In the genomic region with DNA sequence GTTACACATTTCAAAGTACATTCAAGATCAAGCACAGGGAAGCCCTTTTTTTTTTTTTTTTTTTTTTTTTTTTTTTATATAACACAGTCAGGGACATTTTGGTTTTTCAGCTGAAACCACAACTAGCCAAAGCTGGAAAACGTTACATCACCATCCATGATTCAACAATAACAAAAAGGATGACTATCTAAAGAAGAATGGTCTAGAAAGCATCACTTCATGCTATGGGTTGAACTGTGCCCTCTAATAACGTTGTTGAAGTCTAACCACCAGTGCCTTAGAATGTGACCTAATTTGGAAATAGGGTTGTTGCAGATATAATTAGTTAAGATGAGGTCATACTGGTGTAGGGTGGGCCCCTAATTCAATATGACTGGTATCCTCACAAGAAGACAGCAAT, we compare ENCODE assay signal across 2 cellular contexts.
TF ChIP-seq lines count a peak whose summit lies in the region.

No MANE protein-coding gene starts in this region.

TF ChIP-seq in IMR-90, 13 proteins besides CTCF, POLR2A, EP300 and RAD21:
- TF ChIP-seq, protein P1, sequence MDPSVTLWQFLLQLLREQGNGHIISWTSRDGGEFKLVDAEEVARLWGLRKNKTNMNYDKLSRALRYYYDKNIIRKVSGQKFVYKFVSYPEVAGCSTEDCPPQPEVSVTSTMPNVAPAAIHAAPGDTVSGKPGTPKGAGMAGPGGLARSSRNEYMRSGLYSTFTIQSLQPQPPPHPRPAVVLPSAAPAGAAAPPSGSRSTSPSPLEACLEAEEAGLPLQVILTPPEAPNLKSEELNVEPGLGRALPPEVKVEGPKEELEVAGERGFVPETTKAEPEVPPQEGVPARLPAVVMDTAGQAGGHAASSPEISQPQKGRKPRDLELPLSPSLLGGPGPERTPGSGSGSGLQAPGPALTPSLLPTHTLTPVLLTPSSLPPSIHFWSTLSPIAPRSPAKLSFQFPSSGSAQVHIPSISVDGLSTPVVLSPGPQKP (IDR thresholded peaks at IDR 0.05; ENCODE audit: borderline replicate concordance, low read depth, low read length), result no peak
- no peak for TF ChIP-seq SMC3 (IDR thresholded peaks at IDR 0.05; ENCODE audit: low read depth, low read length)
- peak; percentile 95 for TF ChIP-seq FOS (IDR thresholded peaks at IDR 0.05; ENCODE audit: low read depth, low read length)
- no peak for TF ChIP-seq RCOR1 (IDR thresholded peaks at IDR 0.05; ENCODE audit: insufficient replicate concordance, low read length)
- TF ChIP-seq, protein P2, sequence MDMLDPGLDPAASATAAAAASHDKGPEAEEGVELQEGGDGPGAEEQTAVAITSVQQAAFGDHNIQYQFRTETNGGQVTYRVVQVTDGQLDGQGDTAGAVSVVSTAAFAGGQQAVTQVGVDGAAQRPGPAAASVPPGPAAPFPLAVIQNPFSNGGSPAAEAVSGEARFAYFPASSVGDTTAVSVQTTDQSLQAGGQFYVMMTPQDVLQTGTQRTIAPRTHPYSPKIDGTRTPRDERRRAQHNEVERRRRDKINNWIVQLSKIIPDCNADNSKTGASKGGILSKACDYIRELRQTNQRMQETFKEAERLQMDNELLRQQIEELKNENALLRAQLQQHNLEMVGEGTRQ (IDR thresholded peaks at IDR 0.05; ENCODE audit: low read depth, low read length), result no peak
- no peak for TF ChIP-seq MXI1 (IDR thresholded peaks at IDR 0.05; ENCODE audit: borderline replicate concordance, low read depth, low read length)
- peak; percentile 90 for TF ChIP-seq CEBPB (IDR thresholded peaks at IDR 0.05; ENCODE audit: low read depth, low read length)
- TF ChIP-seq CHD1 (IDR thresholded peaks at IDR 0.05; ENCODE audit: low read depth, low read length), result 0 out of 2 replicates have a peak, but pooled peaks have one; percentile 66
- peak; percentile 66; the same call in 1 of the 2 replicates for TF ChIP-seq BHLHE40 (IDR thresholded peaks at IDR 0.05; ENCODE audit: low read depth, low read length)
- TF ChIP-seq RFX5 (IDR thresholded peaks at IDR 0.05; ENCODE audit: low read depth, low read length), result peak; percentile 17; the same call in 1 of the 2 replicates
- peak; percentile 55; the same call in 1 of the 2 replicates for TF ChIP-seq NFE2L2 (IDR thresholded peaks at IDR 0.05; ENCODE audit: low read depth, low read length)
- peak; percentile 20; the same call in 1 of the 2 replicates for TF ChIP-seq MAZ (IDR thresholded peaks at IDR 0.05; ENCODE audit: borderline replicate concordance, low read depth, low read length)
- no peak for TF ChIP-seq MAFK (IDR thresholded peaks at IDR 0.05; ENCODE audit: low read depth, low read length)
TF ChIP-seq in IMR-90: peak in this region for 7.

TF ChIP-seq in GM12878, 131 proteins besides CTCF, POLR2A, EP300 and RAD21:
- peak; percentile 22; the same call in 1 of the 2 replicates for TF ChIP-seq RUNX3 (IDR thresholded peaks at IDR 0.05; ENCODE audit: low read length)
- TF ChIP-seq NFIC (IDR thresholded peaks at IDR 0.05; ENCODE audit: low read depth, low read length), result 0 out of 2 replicates have a peak, but pooled peaks have one; percentile 23
- TF ChIP-seq PAX5 (IDR thresholded peaks at IDR 0.05; ENCODE audit: borderline replicate concordance, low read depth, low read length), result no peak
- peak in 1 of 2 experiments; percentile 69; a peak in 1 of 4 replicates for TF ChIP-seq SRF (IDR thresholded peaks at IDR 0.05; ENCODE audit: low read depth in 2 of 2, low read length in 2 of 2)
- TF ChIP-seq EED (IDR thresholded peaks at IDR 0.05; ENCODE audit: low read depth), result no peak
- TF ChIP-seq CHD4 (IDR thresholded peaks at IDR 0.05), result no peak
- 0 out of 2 replicates have a peak, but pooled peaks have one; percentile 7 for TF ChIP-seq JUNB (IDR thresholded peaks at IDR 0.05)
